Comparison of ENCODE assay signal across 18 cellular contexts in the genomic region with DNA sequence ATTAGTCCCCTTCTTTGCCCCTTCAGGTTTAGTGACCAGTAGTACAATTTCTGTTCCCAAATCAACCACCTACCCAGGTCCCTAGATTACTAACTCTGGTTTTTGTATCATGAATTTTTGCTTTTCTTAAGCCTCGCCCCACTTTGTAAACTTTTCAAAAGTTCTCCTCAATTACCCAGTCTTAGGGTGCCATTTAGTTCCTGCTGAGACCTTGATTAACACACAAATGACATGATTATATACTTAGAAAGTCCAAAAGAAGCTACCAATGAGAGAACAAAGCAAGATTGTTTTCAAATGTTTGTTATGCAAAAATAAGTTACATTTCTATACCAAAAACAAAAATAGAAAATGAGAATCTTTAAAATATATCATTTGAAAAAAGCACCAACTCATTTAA.
DNase-seq lines count a peak whose midpoint lies in the region; ATAC-seq, FAIRE-seq and TF ChIP-seq lines count a peak whose summit lies in the region.
"Had no signal": no experiment of that assay in that cellular context is flagged by ENCODE, and none has a peak within 500 bp of the region (broad histone marks: within the 10 kb centered on the region; RNA-seq: fewer than 3 reads in every experiment).

No MANE protein-coding gene starts in this region.

- H4K20me1 ChIP-seq in H1 (replicated peaks in 1 of 2; ENCODE audit: control insufficient read depth in 1 of 2, insufficient read depth in 2 of 2, low read length in 2 of 2) (no peaks in the 10 kb centered on the region), neural progenitor cell (ENCODE audit: low read depth) (no peaks in the 10 kb centered on the region)

- H3K4me1 ChIP-seq in HUES48 (ENCODE audit: control insufficient read depth, insufficient read depth, low read length) (peaks cover 18% of the 10 kb centered on the region), H1 (replicated peaks in 1 of 4; ENCODE audit: control insufficient read depth in 3 of 4, insufficient read depth in 4 of 4, low read length in 3 of 4) (peaks cover 0 to 6% (median under 1%) of the 10 kb centered on the region in 4 experiments; a peak in 1 of 7 replicates), neural progenitor cell (peaks cover 11% of the 10 kb centered on the region)
- H3K4me1 ChIP-seq: HAP-1 had no signal

- H3K36me3 Mint-ChIP-seq in neural progenitor cell: no peaks in the 10 kb centered on the region
- no peaks in the 10 kb centered on the region for H3K36me3 Mint-ChIP-seq in activated CD4-positive, alpha-beta memory T cell treated with anti-CD3 and anti-CD28 coated beads for 36 hours
- H3K36me3 Mint-ChIP-seq: CD4-positive, alpha-beta memory T cell had no signal

- no peak for TF ChIP-seq CTCF in H1 (IDR thresholded peaks at IDR 0.05; ENCODE audit: control extremely low read depth in 1 of 3, insufficient read depth in 1 of 3, low read depth in 1 of 3, low read length in 3 of 3)
- no peak for TF ChIP-seq CTCF in neural progenitor cell (IDR thresholded peaks at IDR 0.05)

- peak overlapping the region in 1 of 2 experiments; percentile 24; a peak in 1 of 4 replicates for H3K4me2 ChIP-seq in H1 (ENCODE audit: insufficient read depth in 1 of 2, low read depth in 2 of 2, low read length in 2 of 2)
- peak overlapping the region; percentile 22 for H3K4me2 ChIP-seq in neural progenitor cell

- no peak for FAIRE-seq in H1 (lab: Jason Lieb, UNC)
- FAIRE-seq: GM12892, H54 had no signal

- H3K27me3 Mint-ChIP-seq in neural progenitor cell (ENCODE audit: insufficient read depth, low read depth): no peaks in the 10 kb centered on the region
- no peaks in the 10 kb centered on the region for H3K27me3 Mint-ChIP-seq in activated CD4-positive, alpha-beta memory T cell treated with anti-CD3 and anti-CD28 coated beads for 36 hours

- H3K27ac ChIP-seq in HUES48 (ENCODE audit: low read depth, low read length) (peak overlapping the region; percentile 48), H1 (ENCODE audit: low read depth, low read length) (no peak overlapping the region), neural progenitor cell (no peak overlapping the region)
- H3K27ac ChIP-seq: GM23248 had no signal

- H3K79me2 ChIP-seq in H1 (ENCODE audit: control insufficient read depth in 1 of 2, insufficient read depth in 2 of 2, low read length in 2 of 2): no peaks in the 10 kb centered on the region
- H3K79me2 ChIP-seq in neural progenitor cell (ENCODE audit: low read depth): no peaks in the 10 kb centered on the region

- H2AFZ ChIP-seq in H1 (ENCODE audit: low read length) (no peak overlapping the region), neural progenitor cell (replicated peaks) (no peak overlapping the region)
- H2AFZ ChIP-seq: GM23248 had no signal

- H3K4me3 ChIP-seq in HUES48 (ENCODE audit: low read depth, low read length) (no peak overlapping the region), H1 (ENCODE audit: extremely low read depth in 1 of 4, insufficient read depth in 2 of 4, low read depth in 3 of 4, low read length in 4 of 4) (peak overlapping the region in 1 of 4 experiments; percentile 26; a peak in 1 of 8 replicates), neural progenitor cell (no peak overlapping the region)
- H3K4me3 ChIP-seq: GM23248, HAP-1 had no signal

- H3K23ac ChIP-seq in H1 (ENCODE audit: insufficient read length): no peak overlapping the region

- no peak overlapping the region for H3K4me3 Mint-ChIP-seq in neural progenitor cell
- no peak overlapping the region for H3K4me3 Mint-ChIP-seq in activated CD4-positive, alpha-beta memory T cell treated with anti-CD3 and anti-CD28 coated beads for 36 hours
- H3K4me3 Mint-ChIP-seq: CD4-positive, alpha-beta memory T cell had no signal

- ATAC-seq in HG03378 (IDR thresholded peaks at IDR 0.05; ENCODE audit: unreplicated experiment): no peak

- H3K9me3 Mint-ChIP-seq in neural progenitor cell: no peaks in the 10 kb centered on the region
- H3K9me3 Mint-ChIP-seq in activated CD4-positive, alpha-beta memory T cell treated with anti-CD3 and anti-CD28 coated beads for 36 hours: peaks cover 3% of the 10 kb centered on the region

- no peaks in the 10 kb centered on the region for H3K9me3 ChIP-seq in HUES48 (ENCODE audit: control insufficient read depth, insufficient read depth, low read length)
- 0 out of 4 replicates have a peak, but pooled peaks cover 0 to 3% of the 10 kb centered on the region in 2 experiments for H3K9me3 ChIP-seq in H1 (ENCODE audit: insufficient read depth in 2 of 2, low read depth in 1 of 2, low read length in 1 of 2)
- no peaks in the 10 kb centered on the region for H3K9me3 ChIP-seq in neural progenitor cell (ENCODE audit: low read depth)
- H3K9me3 ChIP-seq: HAP-1 had no signal

- CTCF ChIA-PET in H1 (lab: Charles Lee; ENCODE audit: partially characterized antibody): no interaction called here
- CTCF ChIA-PET in activated CD4-positive, alpha-beta memory T cell treated with anti-CD3 and anti-CD28 coated beads for 36 hours (lab: Charles Lee): no interaction called here

- H3K18ac ChIP-seq in H1 (ENCODE audit: extremely low read depth, low read length): no peak overlapping the region

- H3K4ac ChIP-seq in H1 (replicated peaks; ENCODE audit: insufficient read length, low read depth, low read length): no peak overlapping the region

- H2BK5ac ChIP-seq in H1 (ENCODE audit: low read depth, low read length): no peak overlapping the region

- H3K4me1 Mint-ChIP-seq in neural progenitor cell: no peaks in the 10 kb centered on the region
- no peaks in the 10 kb centered on the region for H3K4me1 Mint-ChIP-seq in activated CD4-positive, alpha-beta memory T cell treated with anti-CD3 and anti-CD28 coated beads for 36 hours (ENCODE audit: low read depth)
- H3K4me1 Mint-ChIP-seq: CD4-positive, alpha-beta memory T cell had no signal

- DNase-seq in H1 (ENCODE audit: low read depth in 1 of 2, low spot score in 2 of 2) (no peak), iPS DF 4.7 (ENCODE audit: extremely low read depth, low spot score) (peak; percentile 7), neural progenitor cell (ENCODE audit: low spot score) (no peak), NCI-H524 treated with DMSO at 0.1 percent for 48 hours (lab: John Stamatoyannopoulos, UW) (no peak), cardiac septum (ENCODE audit: low spot score) (no peak)
- no peak for DNase-seq in activated CD4-positive, alpha-beta memory T cell treated with anti-CD3 and anti-CD28 coated beads for 36 hours
- DNase-seq: C1 segment of cervical spinal cord; Calu3; CD4-positive, alpha-beta memory T cell; COR-L47; DMS53; DMS79 treated with DMSO at 0.1 percent for 48 hours; GM23248 had no signal

- no peak overlapping the region for H3K56ac ChIP-seq in H1 (replicated peaks; ENCODE audit: insufficient read length, low read depth, low read length)

- POLR2A ChIA-PET in H1 (lab: Charles Lee; ENCODE audit: partially characterized antibody): no interaction called here
- POLR2A ChIA-PET in activated CD4-positive, alpha-beta memory T cell treated with anti-CD3 and anti-CD28 coated beads for 36 hours (lab: Charles Lee): no interaction called here

- no peak overlapping the region for H2BK120ac ChIP-seq in H1 (replicated peaks; ENCODE audit: low read depth, low read length)

- no peak overlapping the region for H2BK15ac ChIP-seq in H1 (ENCODE audit: low read length)

- no peak overlapping the region for H2BK12ac ChIP-seq in H1 (ENCODE audit: low read depth, low read length)

- H3K14ac ChIP-seq in H1 (ENCODE audit: insufficient read length): no peak overlapping the region

- no peak overlapping the region for H2BK20ac ChIP-seq in H1 (ENCODE audit: low read length)

- no peak overlapping the region for H2AK5ac ChIP-seq in H1 (ENCODE audit: low read depth, low read length)

- H3K79me1 ChIP-seq in H1 (ENCODE audit: low read depth, low read length): no peaks in the 10 kb centered on the region

- H3K23me2 ChIP-seq in H1 (ENCODE audit: low read depth, low read length): no peaks in the 10 kb centered on the region

- intact Hi-C loops in activated CD4-positive, alpha-beta memory T cell treated with anti-CD3 and anti-CD28 coated beads for 36 hours (cut with micrococcal nuclease): no loop called here
- intact Hi-C loops in cardiac septum (cut with DNase I): no loop called here

- no peaks in the 10 kb centered on the region for H3F3A ChIP-seq in neural progenitor cell (ENCODE audit: low read depth)

- H3K27ac Mint-ChIP-seq in neural progenitor cell: no peak overlapping the region
- no peak overlapping the region for H3K27ac Mint-ChIP-seq in activated CD4-positive, alpha-beta memory T cell treated with anti-CD3 and anti-CD28 coated beads for 36 hours
- H3K27ac Mint-ChIP-seq: CD4-positive, alpha-beta memory T cell had no signal

- H4K8ac ChIP-seq in H1 (ENCODE audit: extremely low read depth, insufficient read depth, low read length): no peak overlapping the region

- H4K5ac ChIP-seq in H1 (ENCODE audit: insufficient read length, low read depth, low read length): peak overlapping the region; percentile 59

- WGBS in H1 (ENCODE audit: extremely low coverage in 1 of 2, insufficient coverage in 1 of 2, insufficient read length in 1 of 2, insufficient replicate concordance in 2 of 2, low coverage in 1 of 2, low lambda C conversion rate in 2 of 2, missing lambda C conversion rate in 1 of 2), 2 experiments: 33% methylated on average over 1 of the region's 1 CpG; no CpG with 5 or more reads in 1 of the 2 experiments

- H3K36me3 ChIP-seq in HUES48 (ENCODE audit: control insufficient read depth, insufficient read depth, low read length) (no peaks in the 10 kb centered on the region), H1 (ENCODE audit: control insufficient read depth in 2 of 4, insufficient read depth in 4 of 4, low read length in 3 of 4) (no peaks in the 10 kb centered on the region), neural progenitor cell (no peaks in the 10 kb centered on the region)
- H3K36me3 ChIP-seq: HAP-1 had no signal

- H4K91ac ChIP-seq in H1 (replicated peaks; ENCODE audit: insufficient read length, low read length): no peak overlapping the region

- peaks cover 22% of the 10 kb centered on the region for H3K27me3 ChIP-seq in HUES48 (ENCODE audit: control insufficient read depth, insufficient read depth, low read length)
- peaks cover 0 to 3% (median 0%) of the 10 kb centered on the region in 4 experiments; a peak in 1 of 7 replicates for H3K27me3 ChIP-seq in H1 (replicated peaks in 1 of 4; ENCODE audit: control insufficient read depth in 3 of 4, extremely low read depth in 1 of 4, insufficient read depth in 3 of 4, low read length in 3 of 4)
- no peaks in the 10 kb centered on the region for H3K27me3 ChIP-seq in neural progenitor cell

- no peak for TF ChIP-seq RAD21 in H1 (IDR thresholded peaks at IDR 0.05 in 1 of 2, conservative IDR thresholded peaks at IDR 0.05 in 1 of 2; ENCODE audit: low read depth in 2 of 2, low read length in 2 of 2)

- no peak for TF ChIP-seq EP300 in H1 (IDR thresholded peaks at IDR 0.05; ENCODE audit: borderline replicate concordance in 1 of 2, low read depth in 2 of 2, low read length in 2 of 2)

- no peak for TF ChIP-seq POLR2A in H1 (IDR thresholded peaks at IDR 0.05; ENCODE audit: control extremely low read depth in 1 of 2, low read depth in 2 of 2, low read length in 2 of 2)

- H3K9ac ChIP-seq in HUES48 (ENCODE audit: low read depth, low read length): no peak overlapping the region
- no peak overlapping the region for H3K9ac ChIP-seq in H1 (replicated peaks in 1 of 4; ENCODE audit: extremely low read depth in 1 of 4, low read depth in 3 of 4, low read length in 3 of 4)
- H3K9ac ChIP-seq in neural progenitor cell: no peak overlapping the region
- H3K9ac ChIP-seq: GM23248 had no signal

TF ChIP-seq in H1, 55 proteins besides CTCF, POLR2A, EP300 and RAD21 (continues in another document):
- no peak for TF ChIP-seq SRF (IDR thresholded peaks at IDR 0.05; ENCODE audit: low read depth, low read length)
